10 cellular contexts compared by ENCODE assay signal in genomic region chr7:18538554-18539250, GRCh38. TPM values are rescaled to one million over a fixed set of nuclear protein-coding genes. Genes with fewer than 3 reads are reported as not detected.
A peak's percentile ranks its signal among the peaks of the same experiment; 100 is the strongest.
DNase-seq lines count a peak whose midpoint lies in the region; ATAC-seq, FAIRE-seq and TF ChIP-seq lines count a peak whose summit lies in the region.
"Had no signal": no experiment of that assay in that cellular context is flagged by ENCODE, and none has a peak within 500 bp of the region (broad histone marks: within the 10 kb centered on the region; RNA-seq: fewer than 3 reads in every experiment).

No MANE protein-coding gene starts in this region.

- H3K4me3 ChIP-seq in Loucy (ENCODE audit: low read length, poor library complexity, severe bottlenecking) = no peak overlapping the region
- H3K4me3 ChIP-seq: K562 had no signal

- peaks cover 15% of the 10 kb centered on the region for H3K79me2 ChIP-seq in Loucy (ENCODE audit: insufficient read depth, low read length)

- no peaks in the 10 kb centered on the region for H3K27me3 ChIP-seq in Loucy (ENCODE audit: insufficient read depth, low read length, poor library complexity, severe bottlenecking)

- no peaks in the 10 kb centered on the region for H3K9me3 ChIP-seq in Loucy (ENCODE audit: insufficient read depth, low read depth, low read length)

- no peaks in the 10 kb centered on the region for H3K36me3 ChIP-seq in Loucy (ENCODE audit: insufficient read depth, low read length)

- H3K9ac ChIP-seq in Loucy (ENCODE audit: low read depth, low read length, poor library complexity, severe bottlenecking) = no peak overlapping the region

- DNase-seq in GM12891 (ENCODE audit: insufficient read length, low spot score) (no peak), RPMI8226 (no peak), glomerular visceral epithelial cell (ENCODE audit: extremely low spot score) (no peak), GOT3 (lab: John Stamatoyannopoulos, UW) (no peak)
- no peak for DNase-seq in NK-92 treated with Interleukin-12 subunit alpha and Interleukin-12 subunit beta, amount 100 ng/mL, for 24 hours (lab: John Stamatoyannopoulos, UW)
- DNase-seq: naive B cell had no signal

- peaks cover 20% of the 10 kb centered on the region for H3K4me1 ChIP-seq in Loucy (ENCODE audit: insufficient read depth, low read length, poor library complexity, severe bottlenecking)

- ATAC-seq in GM19395 (IDR thresholded peaks at IDR 0.05; ENCODE audit: unreplicated experiment) = peak; percentile 79
- peak; percentile 70 for ATAC-seq in HG02885 (IDR thresholded peaks at IDR 0.05; ENCODE audit: poor library complexity, unreplicated experiment)
- ATAC-seq: K562 had no signal

- peak overlapping the region; percentile 4 for H3K4me2 ChIP-seq in Loucy (ENCODE audit: low read depth, low read length, poor library complexity, severe bottlenecking)

- H3K9me2 ChIP-seq in Loucy (replicated peaks; ENCODE audit: low read depth, low read length) = no peaks in the 10 kb centered on the region

- H3F3A ChIP-seq in Loucy (ENCODE audit: low read depth) = no peaks in the 10 kb centered on the region

- TF ChIP-seq CTCF in Loucy (conservative IDR thresholded peaks at IDR 0.05; ENCODE audit: low read length) = no peak

- no peaks in the 10 kb centered on the region for H4K20me1 ChIP-seq in Loucy (ENCODE audit: insufficient read depth, low read length, poor library complexity, severe bottlenecking)

- TF ChIP-seq POLR2A in GM12891 (IDR thresholded peaks at IDR 0.05; ENCODE audit: low read depth, low read length) = no peak

- H2AFZ ChIP-seq in Loucy (ENCODE audit: low read length) = no peak overlapping the region

- FAIRE-seq in GM12891 (lab: Jason Lieb, UNC) = peak; percentile 78
- FAIRE-seq: K562 had no signal

TF ChIP-seq in GM12891, 5 proteins besides CTCF, POLR2A, EP300 and RAD21:
- TF ChIP-seq SPI1 (IDR thresholded peaks at IDR 0.05; ENCODE audit: low read depth, low read length) (no peak), PAX5 (IDR thresholded peaks at IDR 0.05; ENCODE audit: insufficient read depth, low read length, severe bottlenecking) (no peak)
TF ChIP-seq in GM12891: peak in this region for 0.

RNA-seq across cellular contexts. Expression of gene HDAC9, which starts 43.2 kb away (rescaled TPM):
- polyA plus RNA-seq in GM12891 (2012; ENCODE audit: low read depth, missing spikeins) = 5.8 TPM
